ENCODE assay signal across 16 cellular contexts in genomic region chr12:132813443-132813842, GRCh38.
"Had no signal": no experiment of that assay in that cellular context is flagged by ENCODE, and none has a peak within 500 bp of the region (broad histone marks: within the 10 kb centered on the region; RNA-seq: fewer than 3 reads in every experiment).

No MANE protein-coding gene starts in this region.

- H3K4me3 ChIP-seq: heart left ventricle, left ventricle myocardium inferior, sigmoid colon, stomach, thoracic aorta had no signal

- H3K4me1 Mint-ChIP-seq: activated T-helper 17 cell treated with anti-CD3 and anti-CD28 coated beads, Interleukin-2, amount 50 U/mL, for 72 hours; nephron had no signal

- H3K27ac Mint-ChIP-seq: activated naive CD4-positive, alpha-beta T cell treated with anti-CD3 and anti-CD28 coated beads, Interleukin-2, amount 50 U/mL, for 24 hours; nephron had no signal

- DNase-seq: activated CD4-positive, alpha-beta T cell treated with anti-CD3 and anti-CD28 coated beads, Interleukin-2, amount 50 U/mL, for 4 hours; anterior cingulate cortex; foreskin melanocyte; heart left ventricle; left ventricle myocardium inferior; sigmoid colon; stimulated activated CD4-positive, alpha-beta T cell treated with anti-CD3 and anti-CD28 coated beads, Interleukin-12 subunit alpha, Interleukin-12 subunit beta, amount 100 ng/mL, for 4 hours; stomach had no signal

- H3K27me3 ChIP-seq: heart left ventricle, sigmoid colon, stomach had no signal

- H3K27me3 Mint-ChIP-seq: activated naive CD4-positive, alpha-beta T cell treated with anti-CD3 and anti-CD28 coated beads, Interleukin-2, amount 50 U/mL, for 24 hours; activated T-helper 17 cell treated with anti-CD3 and anti-CD28 coated beads, Interleukin-2, amount 50 U/mL, for 72 hours had no signal

- H3K4me3 Mint-ChIP-seq: activated naive CD4-positive, alpha-beta T cell treated with anti-CD3 and anti-CD28 coated beads, Interleukin-2, amount 50 U/mL, for 24 hours; nephron had no signal

- FAIRE-seq: bronchial epithelial cell, endometrium, keratinocyte had no signal

- H3K9me3 Mint-ChIP-seq: activated naive CD4-positive, alpha-beta T cell treated with anti-CD3 and anti-CD28 coated beads, Interleukin-2, amount 50 U/mL, for 24 hours; activated T-helper 17 cell treated with anti-CD3 and anti-CD28 coated beads, Interleukin-2, amount 50 U/mL, for 72 hours; nephron had no signal

- H3K4me1 ChIP-seq: heart left ventricle, left ventricle myocardium inferior, sigmoid colon, stomach had no signal

- H3K27ac ChIP-seq: heart left ventricle, left ventricle myocardium inferior, sigmoid colon, stomach, thoracic aorta had no signal

- H3K9me3 ChIP-seq: heart left ventricle, left ventricle myocardium inferior, sigmoid colon, stomach, thoracic aorta had no signal

- ATAC-seq: heart left ventricle, SK-N-SH treated with all-trans-retinoic acid at 6 μM for 48 hours had no signal
